ENCODE assay signal across 16 cellular contexts in genomic region chr17:45688820-45689219, GRCh38.
DNase-seq lines count a peak whose midpoint lies in the region; ATAC-seq, FAIRE-seq and TF ChIP-seq lines count a peak whose summit lies in the region.
"Had no signal": no experiment of that assay in that cellular context is flagged by ENCODE, and none has a peak within 500 bp of the region (broad histone marks: within the 10 kb centered on the region; RNA-seq: fewer than 3 reads in every experiment).

No MANE protein-coding gene starts in this region.

- WGBS in HepG2 (ENCODE audit: low lambda C conversion rate): 25% methylated on average over 7 of the region's 7 CpGs
- WGBS in right lobe of liver (ENCODE audit: insufficient coverage, low coverage, low lambda C conversion rate, missing lambda C conversion rate): 79% methylated on average over 4 of the region's 7 CpGs

- no TSS peak for BruUV-seq in HepG2 (replicated peaks; lab: Mats Ljungman, UMichigan)

- no peak overlapping the region for H2AFZ ChIP-seq in HepG2 (ENCODE audit: low read length)
- H2AFZ ChIP-seq: GM23248 had no signal

- in situ Hi-C loops in HepG2 (cut with HindIII; ENCODE audit: extremely low pct_ligation_motif_present, low pct_unique_long_range_greater_than_20kb): no loop called here

- H4K20me1 ChIP-seq in HepG2 (ENCODE audit: insufficient read depth, low read length): no peaks in the 10 kb centered on the region; the same call in 1 of the 2 replicates

- ATAC-seq in HepG2: no peak
- ATAC-seq in right lobe of liver: no peak
- ATAC-seq in RWPE2 (ENCODE audit: low read depth): no peak
- no peak for ATAC-seq in lower lobe of right lung
- ATAC-seq in SK-N-SH treated with all-trans-retinoic acid at 6 μM for 48 hours: no peak
- ATAC-seq: HCT116 had no signal

- DNase-seq in HepG2 (ENCODE audit: low spot score) (no peak), right lobe of liver (no peak), RWPE2 (ENCODE audit: low spot score) (peak; percentile 20), lower lobe of right lung (peak; percentile 22), LoVo (ENCODE audit: low spot score) (no peak), GM19240 (ENCODE audit: insufficient read length, low spot score) (no peak)
- DNase-seq: ACHN; CD4-positive, alpha-beta T cell; DND-41; GF-D8; GM23248 had no signal

- no peak for FAIRE-seq in HepG2 (lab: Jason Lieb, UNC)
- FAIRE-seq: H54, K562 had no signal

- no peaks in the 10 kb centered on the region for H3K36me3 ChIP-seq in HepG2 (replicated peaks in 1 of 2; ENCODE audit: control insufficient read depth in 1 of 2, insufficient read depth in 2 of 2, low read length in 2 of 2)
- H3K36me3 ChIP-seq in right lobe of liver: no peaks in the 10 kb centered on the region
- no peaks in the 10 kb centered on the region for H3K36me3 ChIP-seq in RWPE2 (ENCODE audit: low read depth)
- H3K36me3 ChIP-seq in lower lobe of right lung: no peaks in the 10 kb centered on the region
- H3K36me3 ChIP-seq: BLaER1 treated with 17β-estradiol and CSF1 and Interleukin-3, amounts not matched to agents 10 nM and 100 nM had no signal

- H3K4me3 ChIP-seq in HepG2 (replicated peaks in 1 of 3; ENCODE audit: insufficient read depth in 1 of 3, low read depth in 2 of 3, low read length in 3 of 3) (no peak overlapping the region), right lobe of liver (no peak overlapping the region), RWPE2 (ENCODE audit: severe bottlenecking) (no peak overlapping the region), lower lobe of right lung (no peak overlapping the region)
- H3K4me3 ChIP-seq: BLaER1 treated with 17β-estradiol and CSF1 and Interleukin-3, amounts not matched to agents 10 nM and 100 nM; GM23248; K562 had no signal

- H3K27ac ChIP-seq in HepG2 (ENCODE audit: extremely low read length, insufficient read depth, low read length): no peak overlapping the region
- H3K27ac ChIP-seq in right lobe of liver: no peak overlapping the region
- no peak overlapping the region for H3K27ac ChIP-seq in RWPE2 (ENCODE audit: poor library complexity, severe bottlenecking)
- no peak overlapping the region for H3K27ac ChIP-seq in lower lobe of right lung
- H3K27ac ChIP-seq: BLaER1 treated with 17β-estradiol and CSF1 and Interleukin-3, amounts not matched to agents 10 nM and 100 nM; GM23248 had no signal

- TF ChIP-seq RAD21 in HepG2 (CRISPR knock-in tag; IDR thresholded peaks at IDR 0.05): no peak

- TF ChIP-seq EP300 in HepG2 (IDR thresholded peaks at IDR 0.05; ENCODE audit: low read depth in 2 of 2, low read length in 2 of 2) (no peak), HepG2 (CRISPR knock-in tag; IDR thresholded peaks at IDR 0.05; ENCODE audit: borderline replicate concordance) (no peak)

- H3K9ac ChIP-seq in HepG2 (ENCODE audit: insufficient read depth, low read depth, low read length): no peak overlapping the region
- H3K9ac ChIP-seq: BLaER1 treated with 17β-estradiol and CSF1 and Interleukin-3, amounts not matched to agents 10 nM and 100 nM; GM23248 had no signal

- POLR2A ChIA-PET in HepG2 (lab: Yijun Ruan, JAX): no interaction called here

- TF ChIP-seq POLR2A in HepG2 (IDR thresholded peaks at IDR 0.05; ENCODE audit: insufficient read depth in 1 of 2, low read depth in 2 of 2, low read length in 2 of 2): no peak
- no peak for TF ChIP-seq POLR2A in right lobe of liver (IDR thresholded peaks at IDR 0.05)

- no peaks in the 10 kb centered on the region for H3K4me1 ChIP-seq in HepG2 (ENCODE audit: insufficient read depth, low read length)
- H3K4me1 ChIP-seq in right lobe of liver: no peaks in the 10 kb centered on the region
- H3K4me1 ChIP-seq in RWPE2 (ENCODE audit: insufficient read depth, poor library complexity, severe bottlenecking): no peaks in the 10 kb centered on the region
- H3K4me1 ChIP-seq in lower lobe of right lung: no peaks in the 10 kb centered on the region

- TF ChIP-seq CTCF in HepG2 (CRISPR knock-in tag; IDR thresholded peaks at IDR 0.05) (no peak), right lobe of liver (IDR thresholded peaks at IDR 0.05) (no peak), RWPE2 (IDR thresholded peaks at IDR 0.05; ENCODE audit: poor library complexity, severe bottlenecking) (no peak), lower lobe of right lung (IDR thresholded peaks at IDR 0.05) (no peak)

- no peaks in the 10 kb centered on the region for H3K9me3 ChIP-seq in HepG2 (ENCODE audit: low read length)
- H3K9me3 ChIP-seq in right lobe of liver: no peaks in the 10 kb centered on the region
- H3K9me3 ChIP-seq in RWPE2 (ENCODE audit: severe bottlenecking): no peaks in the 10 kb centered on the region
- no peaks in the 10 kb centered on the region for H3K9me3 ChIP-seq in lower lobe of right lung
- H3K9me3 ChIP-seq: BLaER1 treated with 17β-estradiol and CSF1 and Interleukin-3, amounts not matched to agents 10 nM and 100 nM had no signal

- intact Hi-C loops in HepG2 (cut with micrococcal nuclease; ENCODE audit: unreplicated experiment) (no loop called here), right lobe of liver (cut with DNase I) (no loop called here), lower lobe of right lung (cut with DNase I) (no loop called here)

- no peak overlapping the region for H3K4me2 ChIP-seq in HepG2 (ENCODE audit: low read depth, low read length)
- H3K4me2 ChIP-seq: BLaER1 treated with 17β-estradiol and CSF1 and Interleukin-3, amounts not matched to agents 10 nM and 100 nM had no signal

- no peaks in the 10 kb centered on the region for H3K79me2 ChIP-seq in HepG2 (ENCODE audit: insufficient read depth, low read length)

- CTCF ChIA-PET in HepG2 (lab: Yijun Ruan, JAX; ENCODE audit: low intra/inter-chr PET ratio, low total read pairs): no interaction called here

- peaks cover 11 to 67% of the 10 kb centered on the region in 2 experiments for H3K27me3 ChIP-seq in HepG2 (ENCODE audit: control insufficient read depth in 1 of 2, insufficient read depth in 2 of 2, low read length in 2 of 2)
- H3K27me3 ChIP-seq in right lobe of liver: no peaks in the 10 kb centered on the region
- peaks cover 24% of the 10 kb centered on the region for H3K27me3 ChIP-seq in RWPE2 (ENCODE audit: insufficient read depth, poor library complexity, severe bottlenecking)
- peaks cover 19% of the 10 kb centered on the region for H3K27me3 ChIP-seq in lower lobe of right lung (ENCODE audit: low read depth)
- H3K27me3 ChIP-seq: BLaER1 treated with 17β-estradiol and CSF1 and Interleukin-3, amounts not matched to agents 10 nM and 100 nM had no signal

TF ChIP-seq in HepG2, 621 proteins besides CTCF, POLR2A, EP300 and RAD21:
- TF ChIP-seq SOX6 (IDR thresholded peaks at IDR 0.05) (no peak), SOX6 (CRISPR knock-in tag; IDR thresholded peaks at IDR 0.05) (no peak), ZNF382 (CRISPR knock-in tag; IDR thresholded peaks at IDR 0.05; ENCODE audit: borderline replicate concordance) (no peak), PLRG1 (conservative IDR thresholded peaks at IDR 0.05) (no peak), CBX1 (IDR thresholded peaks at IDR 0.05; ENCODE audit: low read depth) (no peak), SIX1 (CRISPR knock-in tag; IDR thresholded peaks at IDR 0.05; ENCODE audit: borderline replicate concordance) (no peak), MNT (IDR thresholded peaks at IDR 0.05) (peak; percentile 85)

TF ChIP-seq in SK-N-SH treated with all-trans-retinoic acid at 6 μM for 48 hours, 23 proteins besides CTCF, POLR2A, EP300 and RAD21 (continues in another document):
- TF ChIP-seq TCF4 (CRISPR knock-in tag; IDR thresholded peaks at IDR 0.05; ENCODE audit: borderline replicate concordance): no peak
- TF ChIP-seq CREB5 (CRISPR knock-in tag; IDR thresholded peaks at IDR 0.05; ENCODE audit: low read depth): no peak
- TF ChIP-seq ZNF565 (CRISPR knock-in tag; conservative IDR thresholded peaks at IDR 0.05; ENCODE audit: low read depth): no peak
- TF ChIP-seq TOX (CRISPR knock-in tag; IDR thresholded peaks at IDR 0.05; ENCODE audit: borderline replicate concordance): no peak
- TF ChIP-seq ESRRG (CRISPR knock-in tag; IDR thresholded peaks at IDR 0.05): no peak
- TF ChIP-seq ZNF70 (CRISPR knock-in tag; IDR thresholded peaks at IDR 0.05): no peak
- no peak for TF ChIP-seq ARNTL (CRISPR knock-in tag; IDR thresholded peaks at IDR 0.05; ENCODE audit: borderline replicate concordance, low read depth)
- TF ChIP-seq OSR1 (CRISPR knock-in tag; IDR thresholded peaks at IDR 0.05): no peak
- TF ChIP-seq ZNF8 (CRISPR knock-in tag; IDR thresholded peaks at IDR 0.05): no peak
- no peak for TF ChIP-seq SNAI2 (CRISPR knock-in tag; IDR thresholded peaks at IDR 0.05)
- no peak for TF ChIP-seq GLIS3 (CRISPR knock-in tag; IDR thresholded peaks at IDR 0.05)
- TF ChIP-seq ZFP3 (CRISPR knock-in tag; IDR thresholded peaks at IDR 0.05): no peak
- no peak for TF ChIP-seq CSDC2 (CRISPR knock-in tag; IDR thresholded peaks at IDR 0.05)

Comparison
In these comparisons a context has a peak if more than half of its experiments do, and no peak if none do; other contexts are left out.
1. DNase-seq: peak in RWPE2 (single experiment) and lower lobe of right lung (single experiment); none in HepG2 (single experiment), right lobe of liver (0 of 3), LoVo (single experiment) and GM19240 (single experiment).